ENCODE assay signal across 11 cellular contexts in genomic region chr9:129021091-129021490, GRCh38. TPM values are rescaled to one million over a fixed set of nuclear protein-coding genes. Genes with fewer than 3 reads are reported as not detected.
DNase-seq lines count a peak whose midpoint lies in the region; ATAC-seq and TF ChIP-seq lines count a peak whose summit lies in the region.
"Had no signal": no experiment of that assay in that cellular context is flagged by ENCODE, and none has a peak within 500 bp of the region (broad histone marks: within the 10 kb centered on the region; RNA-seq: fewer than 3 reads in every experiment).

No MANE protein-coding gene starts in this region.

- no peak for TF ChIP-seq CTCF in GM12864 (IDR thresholded peaks at IDR 0.05; ENCODE audit: low read depth, low read length, missing control alignments)
- TF ChIP-seq CTCF in glutamatergic neuron (IDR thresholded peaks at IDR 0.05; ENCODE audit: partially characterized antibody, unreplicated experiment) = no peak
- TF ChIP-seq CTCF in chondrocyte (IDR thresholded peaks at IDR 0.05) = no peak

- no peak overlapping the region for H3K4me3 ChIP-seq in GM12864 (ENCODE audit: low read depth, low read length)
- H3K4me3 ChIP-seq: body of pancreas had no signal

- H3K4me3 Mint-ChIP-seq in glutamatergic neuron (ENCODE audit: unreplicated experiment) (no peak overlapping the region), chondrocyte (ENCODE audit: unreplicated experiment) (no peak overlapping the region)
- H3K4me3 Mint-ChIP-seq: CD4-positive, alpha-beta memory T cell had no signal

- no peaks in the 10 kb centered on the region for H3K36me3 Mint-ChIP-seq in glutamatergic neuron (ENCODE audit: unreplicated experiment)
- H3K36me3 Mint-ChIP-seq in chondrocyte (ENCODE audit: low read depth) = peaks cover 4% of the 10 kb centered on the region

- H3K27ac Mint-ChIP-seq in glutamatergic neuron (ENCODE audit: unreplicated experiment) = peak overlapping the region; percentile 28
- no peak overlapping the region for H3K27ac Mint-ChIP-seq in chondrocyte (ENCODE audit: unreplicated experiment)

- peak; percentile 37 for DNase-seq in GM12864 (ENCODE audit: low read depth)
- no peak for DNase-seq in glutamatergic neuron
- no peak for DNase-seq in NCI-H146 treated with DMSO at 0.1 percent for 48 hours (lab: John Stamatoyannopoulos, UW; ENCODE audit: unreplicated experiment)
- DNase-seq in chondrocyte (ENCODE audit: low spot score) = no peak
- DNase-seq in NCI-H2227 treated with DMSO at 0.1 percent for 48 hours (lab: John Stamatoyannopoulos, UW) = no peak
- DNase-seq: activated CD4-positive, alpha-beta T cell treated with anti-CD3 and anti-CD28 coated beads for 48 hours; body of pancreas; CD4-positive, alpha-beta memory T cell had no signal

- ATAC-seq in GM19455 (IDR thresholded peaks at IDR 0.05; ENCODE audit: unreplicated experiment) = peak; percentile 68
- ATAC-seq in HG03159 (IDR thresholded peaks at IDR 0.05; ENCODE audit: unreplicated experiment) = peak; percentile 79
- no peak for ATAC-seq in HG03025 (IDR thresholded peaks at IDR 0.05; ENCODE audit: low FRiP score, unreplicated experiment)
- ATAC-seq: body of pancreas had no signal

- peaks cover 10% of the 10 kb centered on the region for H3K27me3 Mint-ChIP-seq in glutamatergic neuron (ENCODE audit: unreplicated experiment)
- H3K27me3 Mint-ChIP-seq in chondrocyte (ENCODE audit: low read depth) = no peaks in the 10 kb centered on the region
- H3K27me3 Mint-ChIP-seq: CD4-positive, alpha-beta memory T cell had no signal

- peaks cover 11% of the 10 kb centered on the region for H3K9me3 Mint-ChIP-seq in glutamatergic neuron (ENCODE audit: unreplicated experiment)
- no peaks in the 10 kb centered on the region for H3K9me3 Mint-ChIP-seq in chondrocyte (ENCODE audit: low read depth)
- H3K9me3 Mint-ChIP-seq: CD4-positive, alpha-beta memory T cell had no signal

- H3K4me1 Mint-ChIP-seq in glutamatergic neuron (ENCODE audit: low read depth, unreplicated experiment) (peaks cover 20% of the 10 kb centered on the region), chondrocyte (ENCODE audit: low read depth) (peaks cover 24% of the 10 kb centered on the region)

RNA-seq across cellular contexts. Expression of gene SH3GLB2, which starts 7.0 kb away (rescaled TPM):
- total RNA-seq in glutamatergic neuron (ENCODE audit: unreplicated experiment) (143 TPM), chondrocyte (57.8 to 66.4 TPM (median 62.2 TPM) in 3 replicates)

RNA-seq across cellular contexts. Expression of gene MIGA2, which starts 15.3 kb away (rescaled TPM):
- total RNA-seq in glutamatergic neuron (ENCODE audit: unreplicated experiment) (40.2 TPM), chondrocyte (19.7 to 26.7 TPM (median 22.0 TPM) in 3 replicates)

RNA-seq across cellular contexts. Expression of gene DOLPP1, which starts 59.8 kb away (rescaled TPM):
- total RNA-seq in glutamatergic neuron (ENCODE audit: unreplicated experiment) (44.2 TPM), chondrocyte (12.3 to 22.5 TPM (median 16.4 TPM) in 3 replicates)
